Comparison of ENCODE assay signal across 16 cellular contexts in genomic region chr3:23751485-23751811, GRCh38. TPM values are rescaled to one million over a fixed set of nuclear protein-coding genes. Genes with fewer than 3 reads are reported as not detected.
DNase-seq lines count a peak whose midpoint lies in the region; ATAC-seq and TF ChIP-seq lines count a peak whose summit lies in the region.
"Had no signal": no experiment of that assay in that cellular context is flagged by ENCODE, and none has a peak within 500 bp of the region (broad histone marks: within the 10 kb centered on the region; RNA-seq: fewer than 3 reads in every experiment).

No MANE protein-coding gene starts in this region.

- ATAC-seq in stimulated activated effector memory CD8-positive, alpha-beta T cell treated with anti-CD3 and anti-CD28 coated beads, Interleukin-12 subunit alpha, Interleukin-12 subunit beta, amount 100 ng/mL, for 72 hours, result no peak
- ATAC-seq: activated CD4-positive, CD25-positive, alpha-beta regulatory T cell treated with anti-CD3 and anti-CD28 coated beads, Interleukin-2, amount 50 U/mL, for 24 hours; stimulated activated naive B cell treated with anti-CD40 and anti-IgM and Interleukin-4, amounts not matched to agents 10 μg/mL and 1 μg/mL and 100 μg/mL, for 72 hours had no signal

- H3K9me3 ChIP-seq in BLaER1 treated with 17β-estradiol and CSF1 and Interleukin-3, amounts not matched to agents 10 nM and 100 nM (replicated peaks in 1 of 11), result no peaks in the 10 kb centered on the region

- H3K4me3 ChIP-seq in BLaER1 treated with 17β-estradiol and CSF1 and Interleukin-3, amounts not matched to agents 10 nM and 100 nM, result no peak overlapping the region

- no peaks in the 10 kb centered on the region for H4K20me1 ChIP-seq in BLaER1 treated with 17β-estradiol and CSF1 and Interleukin-3, amounts not matched to agents 10 nM and 100 nM

- peak overlapping the region in 6 of 11 experiments; percentile 8 to 93 (median 57); a peak in 9 of 22 replicates for H3K27ac ChIP-seq in BLaER1 treated with 17β-estradiol and CSF1 and Interleukin-3, amounts not matched to agents 10 nM and 100 nM

- H3K27me3 Mint-ChIP-seq in endothelial cell (ENCODE audit: unreplicated experiment), result peaks cover 5% of the 10 kb centered on the region
- H3K27me3 Mint-ChIP-seq: activated naive CD8-positive, alpha-beta T cell treated with anti-CD3 and anti-CD28 coated beads for 36 hours; stimulated activated naive B cell treated with anti-CD40 and anti-IgM and Interleukin-4, amounts not matched to agents 10 μg/mL and 1 μg/mL and 100 μg/mL, for 72 hours had no signal

- DNase-seq in NCI-H2227 treated with DMSO at 0.1 percent for 48 hours (lab: John Stamatoyannopoulos, UW) (peak; percentile 85), endothelial cell (ENCODE audit: low spot score) (peak; percentile 32), left kidney (ENCODE audit: low read depth, low spot score) (peak; percentile 80), posterior vena cava (ENCODE audit: low spot score) (no peak), NCI-H2107 treated with DMSO at 0.1 percent for 48 hours (lab: John Stamatoyannopoulos, UW; ENCODE audit: unreplicated experiment) (no peak), AG08395 (ENCODE audit: low spot score) (no peak)
- no peak for DNase-seq in stimulated activated effector memory CD8-positive, alpha-beta T cell treated with anti-CD3 and anti-CD28 coated beads, Interleukin-12 subunit alpha, Interleukin-12 subunit beta, amount 100 ng/mL, for 72 hours (ENCODE audit: low spot score in 2 of 2)
- DNase-seq: activated naive CD8-positive, alpha-beta T cell treated with anti-CD3 and anti-CD28 coated beads for 36 hours; DMS79; mesenchymal stem cell; NCI-H1694; posterior cingulate gyrus; stimulated activated CD4-positive, alpha-beta T cell treated with anti-CD3 and anti-CD28 coated beads, Interleukin-2, amount 100 ng/mL, for 48 hours; stimulated activated naive B cell treated with anti-CD40 and anti-IgM and Interleukin-4, amounts not matched to agents 10 μg/mL and 1 μg/mL and 100 μg/mL, for 72 hours had no signal

- peaks cover 40% of the 10 kb centered on the region for H3K4me1 Mint-ChIP-seq in endothelial cell (ENCODE audit: unreplicated experiment)
- H3K4me1 Mint-ChIP-seq in stimulated activated effector memory CD8-positive, alpha-beta T cell treated with anti-CD3 and anti-CD28 coated beads, Interleukin-12 subunit alpha, Interleukin-12 subunit beta, amount 100 ng/mL, for 72 hours, result no peaks in the 10 kb centered on the region
- H3K4me1 Mint-ChIP-seq: activated naive CD8-positive, alpha-beta T cell treated with anti-CD3 and anti-CD28 coated beads for 36 hours had no signal

- H3K4me2 ChIP-seq in BLaER1 treated with 17β-estradiol and CSF1 and Interleukin-3, amounts not matched to agents 10 nM and 100 nM, result peak overlapping the region in 10 of 11 experiments; percentile 13 to 85 (median 58); a peak in 17 of 22 replicates

- H3K27ac Mint-ChIP-seq in endothelial cell (ENCODE audit: unreplicated experiment), result peak overlapping the region; percentile 78
- H3K27ac Mint-ChIP-seq in stimulated activated effector memory CD8-positive, alpha-beta T cell treated with anti-CD3 and anti-CD28 coated beads, Interleukin-12 subunit alpha, Interleukin-12 subunit beta, amount 100 ng/mL, for 72 hours, result no peak overlapping the region
- H3K27ac Mint-ChIP-seq: activated naive CD8-positive, alpha-beta T cell treated with anti-CD3 and anti-CD28 coated beads for 36 hours; stimulated activated naive B cell treated with anti-CD40 and anti-IgM and Interleukin-4, amounts not matched to agents 10 μg/mL and 1 μg/mL and 100 μg/mL, for 72 hours had no signal

- intact Hi-C loops in posterior vena cava (cut with DNase I), result no loop called here

- H3K27me3 ChIP-seq in BLaER1 treated with 17β-estradiol and CSF1 and Interleukin-3, amounts not matched to agents 10 nM and 100 nM, result no peaks in the 10 kb centered on the region

- H3K4me1 ChIP-seq in BLaER1 treated with 17β-estradiol and CSF1 and Interleukin-3, amounts not matched to agents 10 nM and 100 nM, result peaks cover 13 to 60% (median 56%) of the 10 kb centered on the region in 10 experiments

- no peak for TF ChIP-seq CTCF in endothelial cell (IDR thresholded peaks at IDR 0.05; ENCODE audit: unreplicated experiment)

- H3K9ac ChIP-seq in BLaER1 treated with 17β-estradiol and CSF1 and Interleukin-3, amounts not matched to agents 10 nM and 100 nM, result no peak overlapping the region

- no peaks in the 10 kb centered on the region for H3K36me3 Mint-ChIP-seq in endothelial cell (ENCODE audit: low read depth, unreplicated experiment)
- H3K36me3 Mint-ChIP-seq in stimulated activated effector memory CD8-positive, alpha-beta T cell treated with anti-CD3 and anti-CD28 coated beads, Interleukin-12 subunit alpha, Interleukin-12 subunit beta, amount 100 ng/mL, for 72 hours, result no peaks in the 10 kb centered on the region
- H3K36me3 Mint-ChIP-seq: activated naive CD8-positive, alpha-beta T cell treated with anti-CD3 and anti-CD28 coated beads for 36 hours; stimulated activated naive B cell treated with anti-CD40 and anti-IgM and Interleukin-4, amounts not matched to agents 10 μg/mL and 1 μg/mL and 100 μg/mL, for 72 hours had no signal

- H3K9me3 Mint-ChIP-seq in endothelial cell (ENCODE audit: unreplicated experiment), result no peaks in the 10 kb centered on the region
- H3K9me3 Mint-ChIP-seq in stimulated activated effector memory CD8-positive, alpha-beta T cell treated with anti-CD3 and anti-CD28 coated beads, Interleukin-12 subunit alpha, Interleukin-12 subunit beta, amount 100 ng/mL, for 72 hours, result no peaks in the 10 kb centered on the region
- H3K9me3 Mint-ChIP-seq: activated naive CD8-positive, alpha-beta T cell treated with anti-CD3 and anti-CD28 coated beads for 36 hours; stimulated activated naive B cell treated with anti-CD40 and anti-IgM and Interleukin-4, amounts not matched to agents 10 μg/mL and 1 μg/mL and 100 μg/mL, for 72 hours had no signal

- peak overlapping the region; percentile 54 for H3K4me3 Mint-ChIP-seq in endothelial cell (ENCODE audit: unreplicated experiment)
- H3K4me3 Mint-ChIP-seq in stimulated activated effector memory CD8-positive, alpha-beta T cell treated with anti-CD3 and anti-CD28 coated beads, Interleukin-12 subunit alpha, Interleukin-12 subunit beta, amount 100 ng/mL, for 72 hours, result no peak overlapping the region
- H3K4me3 Mint-ChIP-seq: activated naive CD8-positive, alpha-beta T cell treated with anti-CD3 and anti-CD28 coated beads for 36 hours; stimulated activated naive B cell treated with anti-CD40 and anti-IgM and Interleukin-4, amounts not matched to agents 10 μg/mL and 1 μg/mL and 100 μg/mL, for 72 hours had no signal

- H3K36me3 ChIP-seq in BLaER1 treated with 17β-estradiol and CSF1 and Interleukin-3, amounts not matched to agents 10 nM and 100 nM, result no peaks in the 10 kb centered on the region

RNA-seq across cellular contexts. Expression of gene UBE2E1, which starts 54.3 kb away (rescaled TPM):
- total RNA-seq in endothelial cell (ENCODE audit: unreplicated experiment), result 129 TPM
- 100 to 1,000 TPM in 1 of 2 donors, 10 to 100 TPM in 1; 88.4 to 135 TPM for total RNA-seq in posterior vena cava

Comparison
In these comparisons a context has a peak if more than half of its experiments do, and no peak if none do; other contexts are left out.
1. DNase-seq: peak in NCI-H2227 treated with DMSO at 0.1 percent for 48 hours (single experiment), endothelial cell (single experiment) and left kidney (single experiment); none in posterior vena cava (single experiment), NCI-H2107 treated with DMSO at 0.1 percent for 48 hours (single experiment), stimulated activated effector memory CD8-positive, alpha-beta T cell treated with anti-CD3 and anti-CD28 coated beads, Interleukin-12 subunit alpha, Interleukin-12 subunit beta, amount 100 ng/mL, for 72 hours (0 of 2) and AG08395 (single experiment).